Comparison of ENCODE assay signal across 19 cellular contexts in genomic region chr17:71793550-71793949, GRCh38.
DNase-seq lines count a peak whose midpoint lies in the region; ATAC-seq and TF ChIP-seq lines count a peak whose summit lies in the region.
"Had no signal": no experiment of that assay in that cellular context is flagged by ENCODE, and none has a peak within 500 bp of the region (broad histone marks: within the 10 kb centered on the region; RNA-seq: fewer than 3 reads in every experiment).

No MANE protein-coding gene starts in this region.

- H3K9me3 Mint-ChIP-seq in mesothelial cell of epicardium = no peaks in the 10 kb centered on the region

- H3K27me3 Mint-ChIP-seq in mesothelial cell of epicardium (ENCODE audit: low read depth) = no peaks in the 10 kb centered on the region

- H3K27ac ChIP-seq in HEK293 (ENCODE audit: extremely low read depth, low read depth, low read length) = no peak overlapping the region
- H3K27ac ChIP-seq in adrenal gland = no peak overlapping the region
- H3K27ac ChIP-seq: C4-2B had no signal

- no peak for TF ChIP-seq POLR2A in adrenal gland (IDR thresholded peaks at IDR 0.05)

- no peaks in the 10 kb centered on the region for H3K4me1 ChIP-seq in HEK293 (ENCODE audit: control insufficient read depth, insufficient read depth, low read length)
- no peaks in the 10 kb centered on the region for H3K4me1 ChIP-seq in adrenal gland (replicated peaks in 1 of 2)

- CTCF ChIA-PET in HEK293 (lab: Yijun Ruan, JAX) = no interaction called here

- no peak overlapping the region for H3K4me3 Mint-ChIP-seq in mesothelial cell of epicardium

- in situ Hi-C loops in astrocyte of the spinal cord (cut with HindIII; ENCODE audit: low sequenced_read_pairs) = no loop called here

- no peak for ATAC-seq in left lobe of liver

- H3K4me3 ChIP-seq in HEK293 (ENCODE audit: low read depth, low read length) (no peak overlapping the region), astrocyte of the spinal cord (ENCODE audit: low read depth, low read length) (no peak overlapping the region), fibroblast of mammary gland (ENCODE audit: control insufficient read depth, low read depth, low read length) (no peak overlapping the region), H7 (ENCODE audit: insufficient read depth, low read depth, low read length) (no peak overlapping the region), adrenal gland (no peak overlapping the region)

- H3K36me3 ChIP-seq in HEK293 (ENCODE audit: control insufficient read depth in 2 of 2, insufficient read depth in 1 of 2, low read length in 2 of 2) (no peaks in the 10 kb centered on the region), H7 (replicated peaks; ENCODE audit: control insufficient read depth, insufficient read depth, low read length) (no peaks in the 10 kb centered on the region), adrenal gland (replicated peaks in 1 of 2) (no peaks in the 10 kb centered on the region)

- H3K27me3 ChIP-seq in H7 (ENCODE audit: control insufficient read depth, insufficient read depth, low read length) = no peaks in the 10 kb centered on the region
- H3K27me3 ChIP-seq in adrenal gland = no peaks in the 10 kb centered on the region

- WGBS in adrenal gland, 4 donors = 71 to 95% (median 79%) methylated on average over 2 of the region's 2 CpGs

- intact Hi-C loops in adrenal gland (cut with DNase I) = no loop called here

- DNase-seq in astrocyte of the spinal cord (ENCODE audit: low read depth, low spot score) = peak; percentile 53
- DNase-seq in fibroblast of mammary gland (ENCODE audit: low read depth) = peak; percentile 5
- no peak for DNase-seq in H7
- DNase-seq in mesothelial cell of epicardium (ENCODE audit: low spot score in 2 of 2, unreplicated experiment in 2 of 2) = no peak
- DNase-seq in left lobe of liver (ENCODE audit: low spot score) = no peak
- no peak for DNase-seq in adrenal gland
- DNase-seq: AML-193, DMS79 treated with DMSO at 0.1 percent for 48 hours, GDM1, GOT3, KG1, NCI-H1417 treated with DMSO at 0.1 percent for 48 hours, NCI-H187 treated with DMSO at 0.1 percent for 48 hours, NCI-H226, NCI-H524, NCI-H82, RPMI8226 had no signal

- H3K36me3 Mint-ChIP-seq in mesothelial cell of epicardium = no peaks in the 10 kb centered on the region

- TF ChIP-seq CTCF in HEK293 (tag by site-specific recombination; IDR thresholded peaks at IDR 0.05) (no peak), astrocyte of the spinal cord (IDR thresholded peaks at IDR 0.05; ENCODE audit: low read depth, low read length) (no peak), fibroblast of mammary gland (conservative IDR thresholded peaks at IDR 0.05; ENCODE audit: control insufficient read depth, insufficient read depth, low read depth, low read length) (no peak), mesothelial cell of epicardium (IDR thresholded peaks at IDR 0.05; ENCODE audit: unreplicated experiment) (no peak), adrenal gland (IDR thresholded peaks at IDR 0.05) (no peak)

- POLR2A ChIA-PET in HEK293 (lab: Yijun Ruan, JAX) = no interaction called here

- H3K9me3 ChIP-seq in HEK293 (ENCODE audit: control insufficient read depth, insufficient read depth, low read depth, low read length) (no peaks in the 10 kb centered on the region), adrenal gland (replicated peaks in 1 of 3) (no peaks in the 10 kb centered on the region)

- no peak overlapping the region for H3K27ac Mint-ChIP-seq in mesothelial cell of epicardium

- H3K4me1 Mint-ChIP-seq in mesothelial cell of epicardium = no peaks in the 10 kb centered on the region

TF ChIP-seq in HEK293, 187 proteins besides CTCF, POLR2A, EP300 and RAD21:
- peak; percentile 96 for TF ChIP-seq ZNF10 (tag by site-specific recombination; IDR thresholded peaks at IDR 0.05)
- no peak for TF ChIP-seq ZNF266 (tag by site-specific recombination; IDR thresholded peaks at IDR 0.05; ENCODE audit: low read depth)
- TF ChIP-seq ZNF404 (tag by site-specific recombination; IDR thresholded peaks at IDR 0.05) = no peak

Comparison
In these comparisons a context has a peak if more than half of its experiments do, and no peak if none do; other contexts are left out.
1. DNase-seq: peak in astrocyte of the spinal cord (single experiment) and fibroblast of mammary gland (single experiment); none in H7 (single experiment), mesothelial cell of epicardium (0 of 2), left lobe of liver (single experiment) and adrenal gland (0 of 7).